In the genomic region with DNA sequence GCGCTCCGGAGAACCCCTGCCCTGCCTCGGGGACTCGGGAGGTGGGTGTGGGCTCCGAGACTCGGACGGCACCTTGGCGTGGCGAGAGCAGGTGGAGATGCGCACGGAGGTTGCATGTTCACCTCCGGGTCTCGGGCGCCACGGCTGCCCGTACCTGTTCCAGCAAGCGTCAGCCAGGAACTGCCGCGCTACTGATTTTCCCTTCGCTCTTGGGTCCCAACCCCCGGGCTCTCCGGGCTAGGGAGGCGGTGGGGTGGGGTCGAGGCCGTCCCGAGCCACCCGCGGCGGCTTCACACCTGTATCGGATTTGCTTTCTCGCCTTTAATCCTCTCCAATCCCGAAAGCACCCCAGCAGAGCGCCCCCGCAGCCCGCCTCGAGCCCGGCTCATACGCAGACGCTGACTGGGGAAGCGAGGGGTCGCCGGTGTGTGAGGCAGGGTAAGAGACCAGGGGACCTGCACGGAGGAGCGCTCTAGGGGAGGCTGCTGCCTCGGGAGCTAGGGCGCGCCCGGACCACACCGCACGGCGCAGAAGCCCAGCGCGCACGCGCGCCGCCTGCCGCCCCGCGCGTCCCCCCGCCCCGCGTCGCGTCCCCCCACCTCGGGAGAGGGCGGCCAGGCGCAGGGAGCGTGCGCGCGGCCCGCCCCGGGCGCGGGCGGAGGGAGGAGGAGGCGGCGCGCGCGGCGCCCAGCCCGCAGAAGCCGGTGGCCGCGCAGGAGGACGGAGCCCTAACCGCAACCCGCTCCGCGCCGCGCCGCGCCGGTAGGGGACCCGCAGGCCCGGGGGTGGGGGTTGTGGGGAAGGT, we compare ENCODE assay signal across 1 cellular context.
TF ChIP-seq lines count a peak whose summit lies in the region.

A gene with protein sequence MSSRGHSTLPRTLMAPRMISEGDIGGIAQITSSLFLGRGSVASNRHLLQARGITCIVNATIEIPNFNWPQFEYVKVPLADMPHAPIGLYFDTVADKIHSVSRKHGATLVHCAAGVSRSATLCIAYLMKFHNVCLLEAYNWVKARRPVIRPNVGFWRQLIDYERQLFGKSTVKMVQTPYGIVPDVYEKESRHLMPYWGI (plus strand): TSS at position 695 of the 805 bp plus-strand sequence. CDS start 22,382 bp downstream, outside the sequence.

TF ChIP-seq in K562, 482 proteins besides CTCF, POLR2A, EP300 and RAD21 (continued from another document and continues in another):
- TF ChIP-seq, protein P1, sequence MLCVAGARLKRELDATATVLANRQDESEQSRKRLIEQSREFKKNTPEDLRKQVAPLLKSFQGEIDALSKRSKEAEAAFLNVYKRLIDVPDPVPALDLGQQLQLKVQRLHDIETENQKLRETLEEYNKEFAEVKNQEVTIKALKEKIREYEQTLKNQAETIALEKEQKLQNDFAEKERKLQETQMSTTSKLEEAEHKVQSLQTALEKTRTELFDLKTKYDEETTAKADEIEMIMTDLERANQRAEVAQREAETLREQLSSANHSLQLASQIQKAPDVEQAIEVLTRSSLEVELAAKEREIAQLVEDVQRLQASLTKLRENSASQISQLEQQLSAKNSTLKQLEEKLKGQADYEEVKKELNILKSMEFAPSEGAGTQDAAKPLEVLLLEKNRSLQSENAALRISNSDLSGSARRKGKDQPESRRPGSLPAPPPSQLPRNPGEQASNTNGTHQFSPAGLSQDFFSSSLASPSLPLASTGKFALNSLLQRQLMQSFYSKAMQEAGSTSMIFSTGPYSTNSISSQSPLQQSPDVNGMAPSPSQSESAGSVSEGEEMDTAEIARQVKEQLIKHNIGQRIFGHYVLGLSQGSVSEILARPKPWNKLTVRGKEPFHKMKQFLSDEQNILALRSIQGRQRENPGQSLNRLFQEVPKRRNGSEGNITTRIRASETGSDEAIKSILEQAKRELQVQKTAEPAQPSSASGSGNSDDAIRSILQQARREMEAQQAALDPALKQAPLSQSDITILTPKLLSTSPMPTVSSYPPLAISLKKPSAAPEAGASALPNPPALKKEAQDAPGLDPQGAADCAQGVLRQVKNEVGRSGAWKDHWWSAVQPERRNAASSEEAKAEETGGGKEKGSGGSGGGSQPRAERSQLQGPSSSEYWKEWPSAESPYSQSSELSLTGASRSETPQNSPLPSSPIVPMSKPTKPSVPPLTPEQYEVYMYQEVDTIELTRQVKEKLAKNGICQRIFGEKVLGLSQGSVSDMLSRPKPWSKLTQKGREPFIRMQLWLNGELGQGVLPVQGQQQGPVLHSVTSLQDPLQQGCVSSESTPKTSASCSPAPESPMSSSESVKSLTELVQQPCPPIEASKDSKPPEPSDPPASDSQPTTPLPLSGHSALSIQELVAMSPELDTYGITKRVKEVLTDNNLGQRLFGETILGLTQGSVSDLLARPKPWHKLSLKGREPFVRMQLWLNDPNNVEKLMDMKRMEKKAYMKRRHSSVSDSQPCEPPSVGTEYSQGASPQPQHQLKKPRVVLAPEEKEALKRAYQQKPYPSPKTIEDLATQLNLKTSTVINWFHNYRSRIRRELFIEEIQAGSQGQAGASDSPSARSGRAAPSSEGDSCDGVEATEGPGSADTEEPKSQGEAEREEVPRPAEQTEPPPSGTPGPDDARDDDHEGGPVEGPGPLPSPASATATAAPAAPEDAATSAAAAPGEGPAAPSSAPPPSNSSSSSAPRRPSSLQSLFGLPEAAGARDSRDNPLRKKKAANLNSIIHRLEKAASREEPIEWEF (CRISPR knock-in tag; IDR thresholded peaks at IDR 0.05) = no peak
- TF ChIP-seq, protein P2, sequence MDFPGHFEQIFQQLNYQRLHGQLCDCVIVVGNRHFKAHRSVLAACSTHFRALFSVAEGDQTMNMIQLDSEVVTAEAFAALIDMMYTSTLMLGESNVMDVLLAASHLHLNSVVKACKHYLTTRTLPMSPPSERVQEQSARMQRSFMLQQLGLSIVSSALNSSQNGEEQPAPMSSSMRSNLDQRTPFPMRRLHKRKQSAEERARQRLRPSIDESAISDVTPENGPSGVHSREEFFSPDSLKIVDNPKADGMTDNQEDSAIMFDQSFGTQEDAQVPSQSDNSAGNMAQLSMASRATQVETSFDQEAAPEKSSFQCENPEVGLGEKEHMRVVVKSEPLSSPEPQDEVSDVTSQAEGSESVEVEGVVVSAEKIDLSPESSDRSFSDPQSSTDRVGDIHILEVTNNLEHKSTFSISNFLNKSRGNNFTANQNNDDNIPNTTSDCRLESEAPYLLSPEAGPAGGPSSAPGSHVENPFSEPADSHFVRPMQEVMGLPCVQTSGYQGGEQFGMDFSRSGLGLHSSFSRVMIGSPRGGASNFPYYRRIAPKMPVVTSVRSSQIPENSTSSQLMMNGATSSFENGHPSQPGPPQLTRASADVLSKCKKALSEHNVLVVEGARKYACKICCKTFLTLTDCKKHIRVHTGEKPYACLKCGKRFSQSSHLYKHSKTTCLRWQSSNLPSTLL (IDR thresholded peaks at IDR 0.05) = no peak
- TF ChIP-seq, protein P3, sequence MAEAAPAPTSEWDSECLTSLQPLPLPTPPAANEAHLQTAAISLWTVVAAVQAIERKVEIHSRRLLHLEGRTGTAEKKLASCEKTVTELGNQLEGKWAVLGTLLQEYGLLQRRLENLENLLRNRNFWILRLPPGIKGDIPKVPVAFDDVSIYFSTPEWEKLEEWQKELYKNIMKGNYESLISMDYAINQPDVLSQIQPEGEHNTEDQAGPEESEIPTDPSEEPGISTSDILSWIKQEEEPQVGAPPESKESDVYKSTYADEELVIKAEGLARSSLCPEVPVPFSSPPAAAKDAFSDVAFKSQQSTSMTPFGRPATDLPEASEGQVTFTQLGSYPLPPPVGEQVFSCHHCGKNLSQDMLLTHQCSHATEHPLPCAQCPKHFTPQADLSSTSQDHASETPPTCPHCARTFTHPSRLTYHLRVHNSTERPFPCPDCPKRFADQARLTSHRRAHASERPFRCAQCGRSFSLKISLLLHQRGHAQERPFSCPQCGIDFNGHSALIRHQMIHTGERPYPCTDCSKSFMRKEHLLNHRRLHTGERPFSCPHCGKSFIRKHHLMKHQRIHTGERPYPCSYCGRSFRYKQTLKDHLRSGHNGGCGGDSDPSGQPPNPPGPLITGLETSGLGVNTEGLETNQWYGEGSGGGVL (CRISPR knock-in tag; IDR thresholded peaks at IDR 0.05) = no peak
- TF ChIP-seq SLC30A9 (CRISPR knock-in tag; IDR thresholded peaks at IDR 0.05) = no peak
- TF ChIP-seq, protein P4, sequence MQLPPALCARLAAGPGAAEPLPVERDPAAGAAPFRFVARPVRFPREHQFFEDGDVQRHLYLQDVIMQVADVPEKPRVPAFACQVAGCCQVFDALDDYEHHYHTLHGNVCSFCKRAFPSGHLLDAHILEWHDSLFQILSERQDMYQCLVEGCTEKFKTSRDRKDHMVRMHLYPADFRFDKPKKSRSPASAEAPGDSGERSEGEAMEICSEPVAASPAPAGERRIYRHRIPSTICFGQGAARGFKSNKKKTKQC (CRISPR knock-in tag; IDR thresholded peaks at IDR 0.05) = no peak
- no peak for TF ChIP-seq TCF7L2 (IDR thresholded peaks at IDR 0.05; ENCODE audit: low read depth, low read length)
- no peak for TF ChIP-seq WHSC1 (IDR thresholded peaks at IDR 0.05; ENCODE audit: low read length)
- TF ChIP-seq, protein P5, sequence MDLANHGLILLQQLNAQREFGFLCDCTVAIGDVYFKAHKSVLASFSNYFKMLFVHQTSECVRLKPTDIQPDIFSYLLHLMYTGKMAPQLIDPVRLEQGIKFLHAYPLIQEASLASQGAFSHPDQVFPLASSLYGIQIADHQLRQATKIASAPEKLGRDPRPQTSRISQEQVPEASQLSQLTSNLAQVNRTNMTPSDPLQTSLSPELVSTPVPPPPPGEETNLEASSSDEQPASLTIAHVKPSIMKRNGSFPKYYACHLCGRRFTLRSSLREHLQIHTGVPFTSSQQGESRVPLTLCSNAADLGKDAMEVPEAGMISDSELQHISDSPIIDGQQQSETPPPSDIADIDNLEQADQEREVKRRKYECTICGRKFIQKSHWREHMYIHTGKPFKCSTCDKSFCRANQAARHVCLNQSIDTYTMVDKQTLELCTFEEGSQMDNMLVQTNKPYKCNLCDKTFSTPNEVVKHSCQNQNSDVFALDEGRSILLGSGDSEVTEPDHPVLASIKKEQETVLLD (IDR thresholded peaks at IDR 0.05) = no peak
- TF ChIP-seq, protein P6, sequence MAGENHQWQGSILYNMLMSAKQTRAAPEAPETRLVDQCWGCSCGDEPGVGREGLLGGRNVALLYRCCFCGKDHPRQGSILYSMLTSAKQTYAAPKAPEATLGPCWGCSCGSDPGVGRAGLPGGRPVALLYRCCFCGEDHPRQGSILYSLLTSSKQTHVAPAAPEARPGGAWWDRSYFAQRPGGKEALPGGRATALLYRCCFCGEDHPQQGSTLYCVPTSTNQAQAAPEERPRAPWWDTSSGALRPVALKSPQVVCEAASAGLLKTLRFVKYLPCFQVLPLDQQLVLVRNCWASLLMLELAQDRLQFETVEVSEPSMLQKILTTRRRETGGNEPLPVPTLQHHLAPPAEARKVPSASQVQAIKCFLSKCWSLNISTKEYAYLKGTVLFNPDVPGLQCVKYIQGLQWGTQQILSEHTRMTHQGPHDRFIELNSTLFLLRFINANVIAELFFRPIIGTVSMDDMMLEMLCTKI (IDR thresholded peaks at IDR 0.05; ENCODE audit: partially characterized antibody) = no peak
- no peak for TF ChIP-seq ELF2 (CRISPR knock-in tag; IDR thresholded peaks at IDR 0.05)
- TF ChIP-seq ZNF764 (CRISPR knock-in tag; IDR thresholded peaks at IDR 0.05; ENCODE audit: low read depth) = no peak
- TF ChIP-seq, protein P7, sequence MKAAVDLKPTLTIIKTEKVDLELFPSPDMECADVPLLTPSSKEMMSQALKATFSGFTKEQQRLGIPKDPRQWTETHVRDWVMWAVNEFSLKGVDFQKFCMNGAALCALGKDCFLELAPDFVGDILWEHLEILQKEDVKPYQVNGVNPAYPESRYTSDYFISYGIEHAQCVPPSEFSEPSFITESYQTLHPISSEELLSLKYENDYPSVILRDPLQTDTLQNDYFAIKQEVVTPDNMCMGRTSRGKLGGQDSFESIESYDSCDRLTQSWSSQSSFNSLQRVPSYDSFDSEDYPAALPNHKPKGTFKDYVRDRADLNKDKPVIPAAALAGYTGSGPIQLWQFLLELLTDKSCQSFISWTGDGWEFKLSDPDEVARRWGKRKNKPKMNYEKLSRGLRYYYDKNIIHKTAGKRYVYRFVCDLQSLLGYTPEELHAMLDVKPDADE (conservative IDR thresholded peaks at IDR 0.05; ENCODE audit: control insufficient read depth, low read depth, low read length) = peak; percentile 13; the same call in 1 of the 2 replicates
- TF ChIP-seq RCOR1 (IDR thresholded peaks at IDR 0.05; ENCODE audit: borderline replicate concordance in 1 of 2, low read depth in 2 of 2, low read length in 2 of 2) = no peak
- TF ChIP-seq GABPA (tag; conservative IDR thresholded peaks at IDR 0.05; ENCODE audit: low read depth) = no peak
- TF ChIP-seq ZNF778 (CRISPR knock-in tag; IDR thresholded peaks at IDR 0.05) = no peak
- TF ChIP-seq PHF21A (IDR thresholded peaks at IDR 0.05; ENCODE audit: borderline replicate concordance, low read depth) = no peak
- no peak for TF ChIP-seq NCOA2 (IDR thresholded peaks at IDR 0.05; ENCODE audit: partially characterized antibody in 2 of 2)
- TF ChIP-seq XRCC4 (IDR thresholded peaks at IDR 0.05; ENCODE audit: extremely low read depth, insufficient read depth, insufficient read length) = no peak
- 0 out of 2 replicates have a peak, but pooled peaks have one; percentile 22 for TF ChIP-seq GATAD2B (IDR thresholded peaks at IDR 0.05; ENCODE audit: borderline replicate concordance)
- no peak for TF ChIP-seq MTA3 (IDR thresholded peaks at IDR 0.05; ENCODE audit: borderline replicate concordance)
- TF ChIP-seq MAFK (IDR thresholded peaks at IDR 0.05; ENCODE audit: low read length) = no peak
- no peak for TF ChIP-seq ETV5 (CRISPR knock-in tag; IDR thresholded peaks at IDR 0.05; ENCODE audit: low read depth)
- TF ChIP-seq HMGN3 (IDR thresholded peaks at IDR 0.05; ENCODE audit: borderline replicate concordance, extremely low read depth, insufficient read length, low read depth, low read length) = peak; percentile 38
- TF ChIP-seq MCM7 (IDR thresholded peaks at IDR 0.05) = no peak
- no peak for TF ChIP-seq BRD4 (IDR thresholded peaks at IDR 0.05)
- no peak for TF ChIP-seq NCOR1 (IDR thresholded peaks at IDR 0.05)
- peak; percentile 67 for TF ChIP-seq L3MBTL2 (IDR thresholded peaks at IDR 0.05)
- TF ChIP-seq KDM5B (IDR thresholded peaks at IDR 0.05; ENCODE audit: insufficient replicate concordance, low read depth, low read length) = peak; percentile 64
- TF ChIP-seq FOXA3 (CRISPR knock-in tag; conservative IDR thresholded peaks at IDR 0.05 in 1 of 2, IDR thresholded peaks at IDR 0.05 in 1 of 2) = no peak
- no peak for TF ChIP-seq SAP30 (IDR thresholded peaks at IDR 0.05; ENCODE audit: borderline replicate concordance, insufficient read depth, low read depth, low read length, poor library complexity, severe bottlenecking)
- TF ChIP-seq, protein P8, sequence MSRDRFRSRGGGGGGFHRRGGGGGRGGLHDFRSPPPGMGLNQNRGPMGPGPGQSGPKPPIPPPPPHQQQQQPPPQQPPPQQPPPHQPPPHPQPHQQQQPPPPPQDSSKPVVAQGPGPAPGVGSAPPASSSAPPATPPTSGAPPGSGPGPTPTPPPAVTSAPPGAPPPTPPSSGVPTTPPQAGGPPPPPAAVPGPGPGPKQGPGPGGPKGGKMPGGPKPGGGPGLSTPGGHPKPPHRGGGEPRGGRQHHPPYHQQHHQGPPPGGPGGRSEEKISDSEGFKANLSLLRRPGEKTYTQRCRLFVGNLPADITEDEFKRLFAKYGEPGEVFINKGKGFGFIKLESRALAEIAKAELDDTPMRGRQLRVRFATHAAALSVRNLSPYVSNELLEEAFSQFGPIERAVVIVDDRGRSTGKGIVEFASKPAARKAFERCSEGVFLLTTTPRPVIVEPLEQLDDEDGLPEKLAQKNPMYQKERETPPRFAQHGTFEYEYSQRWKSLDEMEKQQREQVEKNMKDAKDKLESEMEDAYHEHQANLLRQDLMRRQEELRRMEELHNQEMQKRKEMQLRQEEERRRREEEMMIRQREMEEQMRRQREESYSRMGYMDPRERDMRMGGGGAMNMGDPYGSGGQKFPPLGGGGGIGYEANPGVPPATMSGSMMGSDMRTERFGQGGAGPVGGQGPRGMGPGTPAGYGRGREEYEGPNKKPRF (IDR thresholded peaks at IDR 0.05; ENCODE audit: low read depth, low read length) = no peak
- peak; percentile 76 for TF ChIP-seq SUPT5H (IDR thresholded peaks at IDR 0.05)
- TF ChIP-seq, protein P9, sequence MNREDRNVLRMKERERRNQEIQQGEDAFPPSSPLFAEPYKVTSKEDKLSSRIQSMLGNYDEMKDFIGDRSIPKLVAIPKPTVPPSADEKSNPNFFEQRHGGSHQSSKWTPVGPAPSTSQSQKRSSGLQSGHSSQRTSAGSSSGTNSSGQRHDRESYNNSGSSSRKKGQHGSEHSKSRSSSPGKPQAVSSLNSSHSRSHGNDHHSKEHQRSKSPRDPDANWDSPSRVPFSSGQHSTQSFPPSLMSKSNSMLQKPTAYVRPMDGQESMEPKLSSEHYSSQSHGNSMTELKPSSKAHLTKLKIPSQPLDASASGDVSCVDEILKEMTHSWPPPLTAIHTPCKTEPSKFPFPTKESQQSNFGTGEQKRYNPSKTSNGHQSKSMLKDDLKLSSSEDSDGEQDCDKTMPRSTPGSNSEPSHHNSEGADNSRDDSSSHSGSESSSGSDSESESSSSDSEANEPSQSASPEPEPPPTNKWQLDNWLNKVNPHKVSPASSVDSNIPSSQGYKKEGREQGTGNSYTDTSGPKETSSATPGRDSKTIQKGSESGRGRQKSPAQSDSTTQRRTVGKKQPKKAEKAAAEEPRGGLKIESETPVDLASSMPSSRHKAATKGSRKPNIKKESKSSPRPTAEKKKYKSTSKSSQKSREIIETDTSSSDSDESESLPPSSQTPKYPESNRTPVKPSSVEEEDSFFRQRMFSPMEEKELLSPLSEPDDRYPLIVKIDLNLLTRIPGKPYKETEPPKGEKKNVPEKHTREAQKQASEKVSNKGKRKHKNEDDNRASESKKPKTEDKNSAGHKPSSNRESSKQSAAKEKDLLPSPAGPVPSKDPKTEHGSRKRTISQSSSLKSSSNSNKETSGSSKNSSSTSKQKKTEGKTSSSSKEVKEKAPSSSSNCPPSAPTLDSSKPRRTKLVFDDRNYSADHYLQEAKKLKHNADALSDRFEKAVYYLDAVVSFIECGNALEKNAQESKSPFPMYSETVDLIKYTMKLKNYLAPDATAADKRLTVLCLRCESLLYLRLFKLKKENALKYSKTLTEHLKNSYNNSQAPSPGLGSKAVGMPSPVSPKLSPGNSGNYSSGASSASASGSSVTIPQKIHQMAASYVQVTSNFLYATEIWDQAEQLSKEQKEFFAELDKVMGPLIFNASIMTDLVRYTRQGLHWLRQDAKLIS (CRISPR knock-in tag; IDR thresholded peaks at IDR 0.05) = no peak
